Comparison of ENCODE assay signal across 11 cellular contexts in genomic region chr3:125137432-125138033, GRCh38.
DNase-seq lines count a peak whose midpoint lies in the region; ATAC-seq and TF ChIP-seq lines count a peak whose summit lies in the region.
"Had no signal": no experiment of that assay in that cellular context is flagged by ENCODE, and none has a peak within 500 bp of the region (broad histone marks: within the 10 kb centered on the region; RNA-seq: fewer than 3 reads in every experiment).

No MANE protein-coding gene starts in this region.

- no peak for TF ChIP-seq CTCF in fibroblast of the aortic adventitia (IDR thresholded peaks at IDR 0.05; ENCODE audit: insufficient read depth, low read length)

- ATAC-seq in SK-N-SH treated with all-trans-retinoic acid at 6 μM for 48 hours: peak; percentile 55
- no peak for ATAC-seq in HG02759 (IDR thresholded peaks at IDR 0.05; ENCODE audit: unreplicated experiment)
- no peak for ATAC-seq in HG03196 (IDR thresholded peaks at IDR 0.05; ENCODE audit: unreplicated experiment)

- DNase-seq in HCEC 1CT (peak; percentile 76), fibroblast of the aortic adventitia (ENCODE audit: low read depth) (peak; percentile 95), stromal cell of bone marrow (ENCODE audit: low read depth) (peak; percentile 84), HuH-7 (ENCODE audit: low spot score) (no peak)
- DNase-seq in stimulated activated CD4-positive, alpha-beta T cell treated with anti-CD3 and anti-CD28 coated beads, Interleukin-15, amount 100 ng/mL, for 24 hours: no peak
- DNase-seq: activated T-cell treated with anti-CD3 and anti-CD28 coated beads, Interleukin-2, amount 50 U/mL, for 1 hour; NCI-H146; stimulated activated naive CD4-positive, alpha-beta T cell had no signal

- H3K4me3 ChIP-seq in fibroblast of the aortic adventitia (ENCODE audit: low read depth, low read length): no peak overlapping the region

TF ChIP-seq in SK-N-SH treated with all-trans-retinoic acid at 6 μM for 48 hours, 23 proteins besides CTCF, POLR2A, EP300 and RAD21:
- TF ChIP-seq ZFP3 (CRISPR knock-in tag; IDR thresholded peaks at IDR 0.05): no peak
- no peak for TF ChIP-seq CSDC2 (CRISPR knock-in tag; IDR thresholded peaks at IDR 0.05)
- no peak for TF ChIP-seq PPARA (CRISPR knock-in tag; IDR thresholded peaks at IDR 0.05; ENCODE audit: borderline replicate concordance)
- TF ChIP-seq ESRRG (CRISPR knock-in tag; IDR thresholded peaks at IDR 0.05): no peak
- no peak for TF ChIP-seq ISL1 (CRISPR knock-in tag; IDR thresholded peaks at IDR 0.05)
- no peak for TF ChIP-seq OSR1 (CRISPR knock-in tag; IDR thresholded peaks at IDR 0.05)
- no peak for TF ChIP-seq TCF4 (CRISPR knock-in tag; IDR thresholded peaks at IDR 0.05; ENCODE audit: borderline replicate concordance)
- no peak for TF ChIP-seq TOX (CRISPR knock-in tag; IDR thresholded peaks at IDR 0.05; ENCODE audit: borderline replicate concordance)
- no peak for TF ChIP-seq GLIS3 (CRISPR knock-in tag; IDR thresholded peaks at IDR 0.05)
- TF ChIP-seq BACH2 (CRISPR knock-in tag; IDR thresholded peaks at IDR 0.05; ENCODE audit: borderline replicate concordance): no peak
- no peak for TF ChIP-seq SNAI2 (CRISPR knock-in tag; IDR thresholded peaks at IDR 0.05)
- no peak for TF ChIP-seq ARNTL (CRISPR knock-in tag; IDR thresholded peaks at IDR 0.05; ENCODE audit: borderline replicate concordance, low read depth)
- TF ChIP-seq ZFP30 (CRISPR knock-in tag; IDR thresholded peaks at IDR 0.05): no peak
- TF ChIP-seq ZNF8 (CRISPR knock-in tag; IDR thresholded peaks at IDR 0.05): no peak
- no peak for TF ChIP-seq CSRNP3 (CRISPR knock-in tag; IDR thresholded peaks at IDR 0.05)
- TF ChIP-seq ZNF565 (CRISPR knock-in tag; conservative IDR thresholded peaks at IDR 0.05; ENCODE audit: low read depth): no peak
- no peak for TF ChIP-seq ZNF70 (CRISPR knock-in tag; IDR thresholded peaks at IDR 0.05)
- TF ChIP-seq, protein P1, sequence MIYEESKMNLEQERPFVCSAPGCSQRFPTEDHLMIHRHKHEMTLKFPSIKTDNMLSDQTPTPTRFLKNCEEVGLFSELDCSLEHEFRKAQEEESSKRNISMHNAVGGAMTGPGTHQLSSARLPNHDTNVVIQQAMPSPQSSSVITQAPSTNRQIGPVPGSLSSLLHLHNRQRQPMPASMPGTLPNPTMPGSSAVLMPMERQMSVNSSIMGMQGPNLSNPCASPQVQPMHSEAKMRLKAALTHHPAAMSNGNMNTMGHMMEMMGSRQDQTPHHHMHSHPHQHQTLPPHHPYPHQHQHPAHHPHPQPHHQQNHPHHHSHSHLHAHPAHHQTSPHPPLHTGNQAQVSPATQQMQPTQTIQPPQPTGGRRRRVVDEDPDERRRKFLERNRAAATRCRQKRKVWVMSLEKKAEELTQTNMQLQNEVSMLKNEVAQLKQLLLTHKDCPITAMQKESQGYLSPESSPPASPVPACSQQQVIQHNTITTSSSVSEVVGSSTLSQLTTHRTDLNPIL (CRISPR knock-in tag; IDR thresholded peaks at IDR 0.05; ENCODE audit: low read depth): no peak
TF ChIP-seq in SK-N-SH treated with all-trans-retinoic acid at 6 μM for 48 hours: peak in this region for 0.

Comparison
In these comparisons a context has a peak if more than half of its experiments do, and no peak if none do; other contexts are left out.
1. DNase-seq: peak in HCEC 1CT (single experiment), fibroblast of the aortic adventitia (single experiment) and stromal cell of bone marrow (single experiment); none in HuH-7 (single experiment) and stimulated activated CD4-positive, alpha-beta T cell treated with anti-CD3 and anti-CD28 coated beads, Interleukin-15, amount 100 ng/mL, for 24 hours (single experiment).